Comparison of ENCODE assay signal across 11 cellular contexts in genomic region chr7:25118048-25118753, GRCh38. TPM values are rescaled to one million over a fixed set of nuclear protein-coding genes. Genes with fewer than 3 reads are reported as not detected.
A peak's percentile ranks its signal among the peaks of the same experiment; 100 is the strongest.
DNase-seq lines count a peak whose midpoint lies in the region; ATAC-seq and TF ChIP-seq lines count a peak whose summit lies in the region.
"Had no signal": no experiment of that assay in that cellular context is flagged by ENCODE, and none has a peak within 500 bp of the region (broad histone marks: within the 10 kb centered on the region; RNA-seq: fewer than 3 reads in every experiment).

No MANE protein-coding gene starts in this region.

- peaks cover 43% of the 10 kb centered on the region for H3K4me1 Mint-ChIP-seq in activated naive CD4-positive, alpha-beta T cell treated with anti-CD3 and anti-CD28 coated beads, Interleukin-2, amount 50 U/mL, for 24 hours

- peak overlapping the region; percentile 35 for H3K27ac Mint-ChIP-seq in activated naive CD4-positive, alpha-beta T cell treated with anti-CD3 and anti-CD28 coated beads, Interleukin-2, amount 50 U/mL, for 24 hours

- peaks cover 14% of the 10 kb centered on the region for H3K36me3 Mint-ChIP-seq in activated naive CD4-positive, alpha-beta T cell treated with anti-CD3 and anti-CD28 coated beads, Interleukin-2, amount 50 U/mL, for 24 hours

- no peak overlapping the region for H3K4me3 Mint-ChIP-seq in activated naive CD4-positive, alpha-beta T cell treated with anti-CD3 and anti-CD28 coated beads, Interleukin-2, amount 50 U/mL, for 24 hours

- H3K27me3 ChIP-seq in spleen (replicated peaks in 1 of 7), result no peaks in the 10 kb centered on the region

- WGBS in spleen, 5 donors, result 75 to 83% (median 81%) methylated on average over 8 of the region's 8 CpGs

- TF ChIP-seq POLR2A in spleen (IDR thresholded peaks at IDR 0.05), result no peak

- H3K9me3 ChIP-seq in spleen, result no peaks in the 10 kb centered on the region

- H3K27ac ChIP-seq in spleen, result peak overlapping the region; percentile 53 to 90 (median 80)

- peak overlapping the region in 1 of 8 donors; percentile 50 for H3K4me3 ChIP-seq in spleen

- intact Hi-C loops in spleen (cut with DNase I; ENCODE audit: low total_unique reads), result no loop called here

- peaks cover 0 to 46% (median 20%) of the 10 kb centered on the region in 6 donors for H3K4me1 ChIP-seq in spleen

- TF ChIP-seq CTCF in spleen (IDR thresholded peaks at IDR 0.05 in 8 of 11, conservative IDR thresholded peaks at IDR 0.05 in 3 of 11), result no peak

- peaks cover 0 to 45% (median 29%) of the 10 kb centered on the region in 6 donors for H3K36me3 ChIP-seq in spleen

- no peaks in the 10 kb centered on the region for H3K27me3 Mint-ChIP-seq in activated naive CD4-positive, alpha-beta T cell treated with anti-CD3 and anti-CD28 coated beads, Interleukin-2, amount 50 U/mL, for 24 hours
- H3K27me3 Mint-ChIP-seq: naive thymus-derived CD8-positive, alpha-beta T cell had no signal

- no peaks in the 10 kb centered on the region for H3K9me3 Mint-ChIP-seq in activated naive CD4-positive, alpha-beta T cell treated with anti-CD3 and anti-CD28 coated beads, Interleukin-2, amount 50 U/mL, for 24 hours
- H3K9me3 Mint-ChIP-seq: naive thymus-derived CD8-positive, alpha-beta T cell had no signal

- DNase-seq in activated naive CD4-positive, alpha-beta T cell treated with Interleukin-2 at 50 U/mL for 16 hours, result no peak
- DNase-seq in spleen (no peak), kidney glomerular epithelial cell (lab: John Stamatoyannopoulos, UW) (no peak), COLO829 (ENCODE audit: low spot score) (no peak), NCI-H2029 treated with DMSO at 0.1 percent for 48 hours (lab: John Stamatoyannopoulos, UW) (no peak)
- DNase-seq: aorta; naive thymus-derived CD8-positive, alpha-beta T cell; NCI-H146 had no signal

- ATAC-seq in GM21786 (IDR thresholded peaks at IDR 0.05; ENCODE audit: unreplicated experiment), result peak; percentile 32
- ATAC-seq in HG03520 (IDR thresholded peaks at IDR 0.05; ENCODE audit: unreplicated experiment), result peak; percentile 24

RNA-seq across cellular contexts. Expression of gene CYCS, which starts 6.9 kb away (rescaled TPM):
- 10 to 100 TPM; 18.6 to 83.6 (median 52.0) TPM for total RNA-seq in spleen
- 10 to 100 TPM; 29.0 to 56.0 (median 50.0) TPM for polyA plus RNA-seq in spleen
